Comparison of ENCODE assay signal across 17 cellular contexts in genomic region chr5:11793396-11793795, GRCh38.
DNase-seq lines count a peak whose midpoint lies in the region; ATAC-seq and TF ChIP-seq lines count a peak whose summit lies in the region.
"Had no signal": no experiment of that assay in that cellular context is flagged by ENCODE, and none has a peak within 500 bp of the region (broad histone marks: within the 10 kb centered on the region; RNA-seq: fewer than 3 reads in every experiment).

No MANE protein-coding gene starts in this region.

- POLR2A ChIA-PET in WTC11 (lab: Charles Lee) = interaction anchor here (0.6 kb wide), 1 partner anchor 99 kb away, joined by 3 read pairs; no protein-coding TSS in a partner anchor

- peaks cover 0 to 22% (median 2%) of the 10 kb centered on the region in 5 experiments for H3K9me3 Mint-ChIP-seq in brain
- H3K9me3 Mint-ChIP-seq in WTC11 = no peaks in the 10 kb centered on the region
- H3K9me3 Mint-ChIP-seq in endothelial cell (ENCODE audit: unreplicated experiment) = no peaks in the 10 kb centered on the region

- H3K27me3 Mint-ChIP-seq in brain (peaks cover 3% of the 10 kb centered on the region), WTC11 (ENCODE audit: low read depth) (no peaks in the 10 kb centered on the region), endothelial cell (ENCODE audit: unreplicated experiment) (no peaks in the 10 kb centered on the region)
- H3K27me3 Mint-ChIP-seq: B cell; CD4-positive, CD25-positive, alpha-beta regulatory T cell had no signal

- H3K4me1 Mint-ChIP-seq in brain (peaks cover 71% of the 10 kb centered on the region), WTC11 (peaks cover 22% of the 10 kb centered on the region), endothelial cell (ENCODE audit: unreplicated experiment) (peaks cover 4% of the 10 kb centered on the region)
- H3K4me1 Mint-ChIP-seq: B cell; CD4-positive, CD25-positive, alpha-beta regulatory T cell had no signal

- H3K27ac Mint-ChIP-seq in brain = peak overlapping the region in 4 of 5 experiments; percentile 12 to 44 (median 19)
- no peak overlapping the region for H3K27ac Mint-ChIP-seq in WTC11
- no peak overlapping the region for H3K27ac Mint-ChIP-seq in endothelial cell (ENCODE audit: unreplicated experiment)
- H3K27ac Mint-ChIP-seq: B cell; CD4-positive, CD25-positive, alpha-beta regulatory T cell; CD8-positive, alpha-beta T cell had no signal

- DNase-seq in NCI-H446 (lab: John Stamatoyannopoulos, UW) (peak; percentile 79 to 89), cerebellum (ENCODE audit: low spot score) (peak; percentile 27), T-helper 2 cell (no peak), WTC11 (ENCODE audit: low spot score) (no peak), endothelial cell (ENCODE audit: low spot score) (no peak)
- DNase-seq: Caco-2; CD4-positive, CD25-positive, alpha-beta regulatory T cell; CD8-positive, alpha-beta T cell; DMS153; DND-41; GDM1; GM23248; H7; HCEC 1CT had no signal

- CTCF ChIA-PET in WTC11 (lab: Charles Lee) = no interaction called here

- H3K4me3 Mint-ChIP-seq in brain (peak overlapping the region in 3 of 5 experiments; percentile 7 to 65 (median 13)), WTC11 (no peak overlapping the region), endothelial cell (ENCODE audit: unreplicated experiment) (no peak overlapping the region)
- H3K4me3 Mint-ChIP-seq: B cell; CD8-positive, alpha-beta T cell had no signal

- H3K36me3 Mint-ChIP-seq in brain (peaks cover 13% of the 10 kb centered on the region), WTC11 (no peaks in the 10 kb centered on the region), endothelial cell (ENCODE audit: low read depth, unreplicated experiment) (no peaks in the 10 kb centered on the region)
- H3K36me3 Mint-ChIP-seq: CD4-positive, CD25-positive, alpha-beta regulatory T cell; CD8-positive, alpha-beta T cell had no signal

- TF ChIP-seq CTCF in brain (conservative IDR thresholded peaks at IDR 0.05) (no peak), WTC11 (IDR thresholded peaks at IDR 0.05) (no peak), endothelial cell (IDR thresholded peaks at IDR 0.05; ENCODE audit: unreplicated experiment) (no peak)

- no peak for ATAC-seq in WTC11
- ATAC-seq: CD8-positive, alpha-beta T cell; GM12878 had no signal

TF ChIP-seq in WTC11, 78 proteins besides CTCF, POLR2A, EP300 and RAD21:
- TF ChIP-seq SMAD4 (CRISPR knock-in tag; IDR thresholded peaks at IDR 0.05) = no peak
- TF ChIP-seq USF2 (CRISPR knock-in tag; IDR thresholded peaks at IDR 0.05) = no peak
- TF ChIP-seq, protein P1, sequence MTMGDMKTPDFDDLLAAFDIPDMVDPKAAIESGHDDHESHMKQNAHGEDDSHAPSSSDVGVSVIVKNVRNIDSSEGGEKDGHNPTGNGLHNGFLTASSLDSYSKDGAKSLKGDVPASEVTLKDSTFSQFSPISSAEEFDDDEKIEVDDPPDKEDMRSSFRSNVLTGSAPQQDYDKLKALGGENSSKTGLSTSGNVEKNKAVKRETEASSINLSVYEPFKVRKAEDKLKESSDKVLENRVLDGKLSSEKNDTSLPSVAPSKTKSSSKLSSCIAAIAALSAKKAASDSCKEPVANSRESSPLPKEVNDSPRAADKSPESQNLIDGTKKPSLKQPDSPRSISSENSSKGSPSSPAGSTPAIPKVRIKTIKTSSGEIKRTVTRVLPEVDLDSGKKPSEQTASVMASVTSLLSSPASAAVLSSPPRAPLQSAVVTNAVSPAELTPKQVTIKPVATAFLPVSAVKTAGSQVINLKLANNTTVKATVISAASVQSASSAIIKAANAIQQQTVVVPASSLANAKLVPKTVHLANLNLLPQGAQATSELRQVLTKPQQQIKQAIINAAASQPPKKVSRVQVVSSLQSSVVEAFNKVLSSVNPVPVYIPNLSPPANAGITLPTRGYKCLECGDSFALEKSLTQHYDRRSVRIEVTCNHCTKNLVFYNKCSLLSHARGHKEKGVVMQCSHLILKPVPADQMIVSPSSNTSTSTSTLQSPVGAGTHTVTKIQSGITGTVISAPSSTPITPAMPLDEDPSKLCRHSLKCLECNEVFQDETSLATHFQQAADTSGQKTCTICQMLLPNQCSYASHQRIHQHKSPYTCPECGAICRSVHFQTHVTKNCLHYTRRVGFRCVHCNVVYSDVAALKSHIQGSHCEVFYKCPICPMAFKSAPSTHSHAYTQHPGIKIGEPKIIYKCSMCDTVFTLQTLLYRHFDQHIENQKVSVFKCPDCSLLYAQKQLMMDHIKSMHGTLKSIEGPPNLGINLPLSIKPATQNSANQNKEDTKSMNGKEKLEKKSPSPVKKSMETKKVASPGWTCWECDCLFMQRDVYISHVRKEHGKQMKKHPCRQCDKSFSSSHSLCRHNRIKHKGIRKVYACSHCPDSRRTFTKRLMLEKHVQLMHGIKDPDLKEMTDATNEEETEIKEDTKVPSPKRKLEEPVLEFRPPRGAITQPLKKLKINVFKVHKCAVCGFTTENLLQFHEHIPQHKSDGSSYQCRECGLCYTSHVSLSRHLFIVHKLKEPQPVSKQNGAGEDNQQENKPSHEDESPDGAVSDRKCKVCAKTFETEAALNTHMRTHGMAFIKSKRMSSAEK (CRISPR knock-in tag; IDR thresholded peaks at IDR 0.05; ENCODE audit: borderline replicate concordance) = no peak
- no peak for TF ChIP-seq CBFB (CRISPR knock-in tag; IDR thresholded peaks at IDR 0.05; ENCODE audit: low read depth)
- no peak for TF ChIP-seq ELF4 (CRISPR knock-in tag; IDR thresholded peaks at IDR 0.05; ENCODE audit: low read depth)
- TF ChIP-seq, protein P2, sequence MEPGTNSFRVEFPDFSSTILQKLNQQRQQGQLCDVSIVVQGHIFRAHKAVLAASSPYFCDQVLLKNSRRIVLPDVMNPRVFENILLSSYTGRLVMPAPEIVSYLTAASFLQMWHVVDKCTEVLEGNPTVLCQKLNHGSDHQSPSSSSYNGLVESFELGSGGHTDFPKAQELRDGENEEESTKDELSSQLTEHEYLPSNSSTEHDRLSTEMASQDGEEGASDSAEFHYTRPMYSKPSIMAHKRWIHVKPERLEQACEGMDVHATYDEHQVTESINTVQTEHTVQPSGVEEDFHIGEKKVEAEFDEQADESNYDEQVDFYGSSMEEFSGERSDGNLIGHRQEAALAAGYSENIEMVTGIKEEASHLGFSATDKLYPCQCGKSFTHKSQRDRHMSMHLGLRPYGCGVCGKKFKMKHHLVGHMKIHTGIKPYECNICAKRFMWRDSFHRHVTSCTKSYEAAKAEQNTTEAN (CRISPR knock-in tag; IDR thresholded peaks at IDR 0.05) = no peak
- no peak for TF ChIP-seq SP1 (CRISPR knock-in tag; conservative IDR thresholded peaks at IDR 0.05)
- TF ChIP-seq IRF2 (CRISPR knock-in tag; IDR thresholded peaks at IDR 0.05; ENCODE audit: borderline replicate concordance, low read depth) = no peak
TF ChIP-seq in WTC11: peak in this region for 0.

Comparison
In these comparisons a context has a peak if more than half of its experiments do, and no peak if none do; other contexts are left out.
1. DNase-seq: peak in NCI-H446 (2 of 2) and cerebellum (single experiment); none in T-helper 2 cell (0 of 5), WTC11 (single experiment) and endothelial cell (single experiment).
2. H3K27ac Mint-ChIP-seq: peak in brain (4 of 5); none in WTC11 (single experiment) and endothelial cell (single experiment).
3. H3K4me3 Mint-ChIP-seq: peak in brain (3 of 5); none in WTC11 (single experiment) and endothelial cell (single experiment).